ENCODE assay signal across 14 cellular contexts in the genomic region with DNA sequence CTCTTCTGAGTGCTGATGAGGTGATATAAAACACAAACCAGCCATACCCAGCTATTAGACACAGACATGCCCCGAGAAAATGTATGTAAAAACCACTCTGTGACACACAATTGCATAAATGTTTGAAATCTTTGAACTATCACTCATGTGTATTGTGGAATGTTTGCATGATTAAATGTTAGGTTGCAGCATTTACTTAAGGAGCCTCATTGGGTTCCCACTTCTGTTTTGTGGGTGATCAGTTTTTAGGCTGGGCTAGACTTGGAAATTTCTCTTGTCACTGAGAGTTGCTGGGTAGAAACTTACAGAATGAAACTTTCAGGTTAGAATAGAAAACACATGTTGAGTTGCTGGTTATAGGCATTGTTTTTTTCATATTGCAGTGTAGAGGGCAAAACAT.
DNase-seq lines count a peak whose midpoint lies in the region; ATAC-seq and TF ChIP-seq lines count a peak whose summit lies in the region.
"Had no signal": no experiment of that assay in that cellular context is flagged by ENCODE, and none has a peak within 500 bp of the region (broad histone marks: within the 10 kb centered on the region; RNA-seq: fewer than 3 reads in every experiment).

No MANE protein-coding gene starts in this region.

- peak in 1 of 2 donors; percentile 10 for DNase-seq in cardiac muscle cell (ENCODE audit: low read depth in 1 of 2, low spot score in 1 of 2)
- no peak for DNase-seq in Right ventricle myocardium superior
- DNase-seq in stimulated activated naive CD8-positive, alpha-beta T cell treated with anti-CD3 and anti-CD28 coated beads, Interleukin-15, amount 100 ng/mL, for 72 hours = no peak
- DNase-seq in NK-92 treated with Interleukin-12 subunit alpha and Interleukin-12 subunit beta, amount 100 ng/mL, for 24 hours (lab: John Stamatoyannopoulos, UW) = no peak
- DNase-seq: activated CD4-positive, alpha-beta T cell treated with anti-CD3 and anti-CD28 coated beads, Interleukin-2, amount 10 ng/mL, durations not matched to agents 24 days and 14 days; activated naive CD4-positive, alpha-beta T cell; Calu3; esophagus squamous epithelium; mammary epithelial cell; NCI-H1436 treated with DMSO at 0.1 percent for 48 hours had no signal

- intact Hi-C loops in Right ventricle myocardium superior (cut with DNase I) = no loop called here

- no peaks in the 10 kb centered on the region for H3K36me3 ChIP-seq in cardiac muscle cell
- H3K36me3 ChIP-seq: esophagus squamous epithelium had no signal

- H3K27ac ChIP-seq in cardiac muscle cell (peak overlapping the region; percentile 8), VCaP (peak overlapping the region; percentile 70)
- H3K27ac ChIP-seq: esophagus squamous epithelium had no signal

- no peak for ATAC-seq in Right ventricle myocardium superior (ENCODE audit: poor library complexity)
- ATAC-seq in HG02884 (IDR thresholded peaks at IDR 0.05; ENCODE audit: unreplicated experiment) = peak; percentile 64
- ATAC-seq in stimulated activated naive CD8-positive, alpha-beta T cell treated with anti-CD3 and anti-CD28 coated beads, Interleukin-15, amount 100 ng/mL, for 72 hours = peak; percentile 42
- ATAC-seq in GM18511 (IDR thresholded peaks at IDR 0.05; ENCODE audit: unreplicated experiment) = no peak
- ATAC-seq in HG03045 (IDR thresholded peaks at IDR 0.05; ENCODE audit: unreplicated experiment) = no peak

- peaks cover 0 to 7% of the 10 kb centered on the region in 2 donors for H3K9me3 Mint-ChIP-seq in stimulated activated naive CD8-positive, alpha-beta T cell treated with anti-CD3 and anti-CD28 coated beads, Interleukin-15, amount 100 ng/mL, for 72 hours
- H3K9me3 Mint-ChIP-seq: activated CD4-positive, alpha-beta T cell treated with anti-CD3 and anti-CD28 coated beads, Interleukin-2, amount 10 ng/mL, durations not matched to agents 24 days and 14 days had no signal

- no peaks in the 10 kb centered on the region for H3K9me3 ChIP-seq in cardiac muscle cell (ENCODE audit: low read depth)
- H3K9me3 ChIP-seq: esophagus squamous epithelium had no signal

- no peaks in the 10 kb centered on the region for H3K27me3 Mint-ChIP-seq in stimulated activated naive CD8-positive, alpha-beta T cell treated with anti-CD3 and anti-CD28 coated beads, Interleukin-15, amount 100 ng/mL, for 72 hours
- H3K27me3 Mint-ChIP-seq: activated CD4-positive, alpha-beta T cell treated with anti-CD3 and anti-CD28 coated beads, Interleukin-2, amount 10 ng/mL, durations not matched to agents 24 days and 14 days had no signal

- H3K4me1 Mint-ChIP-seq in stimulated activated naive CD8-positive, alpha-beta T cell treated with anti-CD3 and anti-CD28 coated beads, Interleukin-15, amount 100 ng/mL, for 72 hours = peaks cover 23% of the 10 kb centered on the region

- H3K4me3 ChIP-seq in cardiac muscle cell = no peak overlapping the region
- H3K4me3 ChIP-seq: esophagus squamous epithelium had no signal

- H3K27me3 ChIP-seq in cardiac muscle cell = no peaks in the 10 kb centered on the region
- H3K27me3 ChIP-seq: esophagus squamous epithelium had no signal

- H3K27ac Mint-ChIP-seq in stimulated activated naive CD8-positive, alpha-beta T cell treated with anti-CD3 and anti-CD28 coated beads, Interleukin-15, amount 100 ng/mL, for 72 hours = no peak overlapping the region
- H3K27ac Mint-ChIP-seq: activated CD4-positive, alpha-beta T cell treated with anti-CD3 and anti-CD28 coated beads, Interleukin-2, amount 10 ng/mL, durations not matched to agents 24 days and 14 days had no signal

- TF ChIP-seq CTCF in cardiac muscle cell (IDR thresholded peaks at IDR 0.05; ENCODE audit: low read depth, low read length) (no peak), VCaP (conservative IDR thresholded peaks at IDR 0.05) (no peak)

- no peak overlapping the region for H3K4me3 Mint-ChIP-seq in stimulated activated naive CD8-positive, alpha-beta T cell treated with anti-CD3 and anti-CD28 coated beads, Interleukin-15, amount 100 ng/mL, for 72 hours
- H3K4me3 Mint-ChIP-seq: activated CD4-positive, alpha-beta T cell treated with anti-CD3 and anti-CD28 coated beads, Interleukin-2, amount 10 ng/mL, durations not matched to agents 24 days and 14 days had no signal

- H3K4me1 ChIP-seq in cardiac muscle cell (ENCODE audit: low read depth) = peaks cover 14% of the 10 kb centered on the region
- H3K4me1 ChIP-seq: esophagus squamous epithelium had no signal

Comparison
In these comparisons a context has a peak if more than half of its experiments do, and no peak if none do; other contexts are left out.
1. ATAC-seq: peak in HG02884 (single experiment) and stimulated activated naive CD8-positive, alpha-beta T cell treated with anti-CD3 and anti-CD28 coated beads, Interleukin-15, amount 100 ng/mL, for 72 hours (single experiment); none in Right ventricle myocardium superior (single experiment), GM18511 (single experiment) and HG03045 (single experiment).